ENCODE assay signal across 9 cellular contexts in the genomic region with DNA sequence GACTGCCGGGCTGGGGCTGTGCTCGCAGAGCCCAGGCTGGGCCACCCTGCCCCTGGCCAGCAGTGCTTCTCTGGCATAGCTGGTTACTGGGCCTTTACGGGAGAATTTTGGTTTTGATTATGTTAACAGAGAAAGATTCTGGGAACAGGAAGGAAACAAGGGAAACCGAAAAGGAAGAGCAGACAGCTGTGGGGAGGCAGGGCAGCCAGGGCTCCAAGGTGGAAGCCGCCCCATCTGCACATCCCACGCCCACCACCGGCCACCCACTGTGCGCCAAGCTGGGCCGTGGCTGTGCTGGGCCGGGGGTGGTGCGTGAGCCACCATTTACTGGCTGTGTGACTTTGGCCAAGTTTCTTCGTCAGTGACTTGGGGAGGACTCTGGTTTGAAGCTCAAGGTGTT. TPM values are rescaled to one million over a fixed set of nuclear protein-coding genes. Genes with fewer than 3 reads are reported as not detected.
DNase-seq lines count a peak whose midpoint lies in the region; ATAC-seq and TF ChIP-seq lines count a peak whose summit lies in the region.
"Had no signal": no experiment of that assay in that cellular context is flagged by ENCODE, and none has a peak within 500 bp of the region (broad histone marks: within the 10 kb centered on the region; RNA-seq: fewer than 3 reads in every experiment).

No MANE protein-coding gene starts in this region.

- H3K4me3 Mint-ChIP-seq in activated CD8-positive, alpha-beta T cell treated with anti-CD3 and anti-CD28 coated beads for 36 hours, result peak overlapping the region; percentile 98

- no peaks in the 10 kb centered on the region for H3K9me3 Mint-ChIP-seq in activated CD8-positive, alpha-beta T cell treated with anti-CD3 and anti-CD28 coated beads for 36 hours

- peaks cover 46% of the 10 kb centered on the region for H3K36me3 Mint-ChIP-seq in activated CD8-positive, alpha-beta T cell treated with anti-CD3 and anti-CD28 coated beads for 36 hours (ENCODE audit: low read depth)

- H3K36me3 ChIP-seq in heart left ventricle (peaks cover 0 to 35% (median 0%) of the 10 kb centered on the region in 9 donors), liver (ENCODE audit: control insufficient read depth in 4 of 4, insufficient read depth in 3 of 4, low read depth in 1 of 4, low read length in 3 of 4) (peaks cover 0 to 11% (median 4%) of the 10 kb centered on the region in 4 donors), uterus (no peaks in the 10 kb centered on the region)

- no peak for TF ChIP-seq POLR2A in heart left ventricle (IDR thresholded peaks at IDR 0.05)
- no peak for TF ChIP-seq POLR2A in uterus (IDR thresholded peaks at IDR 0.05)

- TF ChIP-seq CTCF in heart left ventricle (IDR thresholded peaks at IDR 0.05), result no peak
- TF ChIP-seq CTCF in activated CD8-positive, alpha-beta T cell treated with anti-CD3 and anti-CD28 coated beads for 36 hours (IDR thresholded peaks at IDR 0.05), result no peak
- TF ChIP-seq CTCF in liver (IDR thresholded peaks at IDR 0.05; ENCODE audit: low read depth, low read length, missing input control), result no peak
- no peak for TF ChIP-seq CTCF in uterus (IDR thresholded peaks at IDR 0.05)

- peak overlapping the region in 1 of 2 donors; percentile 50 for H3K9ac ChIP-seq in liver (ENCODE audit: low read depth in 1 of 2, low read length in 2 of 2)

- H3K27ac Mint-ChIP-seq in activated CD8-positive, alpha-beta T cell treated with anti-CD3 and anti-CD28 coated beads for 36 hours, result peak overlapping the region; percentile 79

- no peaks in the 10 kb centered on the region for H3K27me3 ChIP-seq in heart left ventricle
- no peaks in the 10 kb centered on the region for H3K27me3 ChIP-seq in liver (ENCODE audit: control insufficient read depth in 4 of 4, insufficient read depth in 4 of 4, low read length in 3 of 4)
- H3K27me3 ChIP-seq in uterus, result no peaks in the 10 kb centered on the region

- H3K4me3 ChIP-seq in heart left ventricle (peak overlapping the region in 11 of 12 donors; percentile 8 to 74 (median 53)), liver (ENCODE audit: low read depth in 1 of 3, low read length in 3 of 3) (peak overlapping the region in 1 of 3 donors; percentile 34), uterus (peak overlapping the region; percentile 22 to 26)

- peak in 1 of 4 donors; percentile 32 for ATAC-seq in heart left ventricle
- no peak for ATAC-seq in Right ventricle myocardium inferior
- peak; percentile 3 for ATAC-seq in activated CD8-positive, alpha-beta T cell treated with anti-CD3 and anti-CD28 coated beads for 36 hours

- peak overlapping the region; percentile 61 to 94 (median 82) for H3K27ac ChIP-seq in heart left ventricle
- peak overlapping the region; percentile 11 to 40 for H3K27ac ChIP-seq in liver (ENCODE audit: low read depth in 1 of 2, low read length in 2 of 2)
- H3K27ac ChIP-seq in uterus, result peak overlapping the region; percentile 35 to 59

- peaks cover 0 to 8% (median 0%) of the 10 kb centered on the region in 12 donors for H3K9me3 ChIP-seq in heart left ventricle
- no peaks in the 10 kb centered on the region for H3K9me3 ChIP-seq in liver (ENCODE audit: control insufficient read depth in 4 of 4, low read length in 3 of 4)
- H3K9me3 ChIP-seq in uterus, result no peaks in the 10 kb centered on the region

- peaks cover 57% of the 10 kb centered on the region for H3K4me1 Mint-ChIP-seq in activated CD8-positive, alpha-beta T cell treated with anti-CD3 and anti-CD28 coated beads for 36 hours (ENCODE audit: low read depth)

- intact Hi-C loops in heart left ventricle (cut with DNase I), result no loop called here
- intact Hi-C loops in Right ventricle myocardium inferior (cut with DNase I), result no loop called here
- intact Hi-C loops in activated CD8-positive, alpha-beta T cell treated with anti-CD3 and anti-CD28 coated beads for 36 hours (cut with micrococcal nuclease), result no loop called here
- intact Hi-C loops in uterus (cut with DNase I; ENCODE audit: low total_unique reads), result no loop called here

- POLR2A ChIA-PET in activated CD8-positive, alpha-beta T cell treated with anti-CD3 and anti-CD28 coated beads for 36 hours (lab: Charles Lee), result interaction anchor here (1.1 to 2.6 kb wide), 12 partner anchors 9 to 62 kb away, joined by 3 to 11 read pairs (median 4); a partner anchor contains a TSS

- peaks cover 15 to 95% (median 52%) of the 10 kb centered on the region in 12 donors for H3K4me1 ChIP-seq in heart left ventricle
- H3K4me1 ChIP-seq in liver (ENCODE audit: control insufficient read depth in 4 of 4, insufficient read depth in 4 of 4, low read length in 3 of 4), result peaks cover 15 to 47% (median 32%) of the 10 kb centered on the region in 4 donors
- H3K4me1 ChIP-seq in uterus, result no peaks in the 10 kb centered on the region

- WGBS in heart left ventricle, 4 donors, result 50 to 56% (median 55%) methylated on average over 11 to 12 of the region's 12 CpGs
- WGBS in liver, result 69% methylated on average over 12 of the region's 12 CpGs

- no peak for TF ChIP-seq RAD21 in liver (IDR thresholded peaks at IDR 0.05)

- DNase-seq in heart left ventricle (no peak), Right ventricle myocardium inferior (ENCODE audit: missing footprints) (no peak), uterus (no peak), 8988T (no peak)
- peak; percentile 42 for DNase-seq in activated CD8-positive, alpha-beta T cell treated with anti-CD3 and anti-CD28 coated beads for 36 hours
- no peak for DNase-seq in central memory CD4-positive, alpha-beta T cell
- no peak for DNase-seq in NK-92 treated with Interleukin-12 subunit alpha and Interleukin-12 subunit beta, amount 100 ng/mL, for 24 hours (lab: John Stamatoyannopoulos, UW)
- DNase-seq: NCI-H524 had no signal

- no peaks in the 10 kb centered on the region for H3K27me3 Mint-ChIP-seq in activated CD8-positive, alpha-beta T cell treated with anti-CD3 and anti-CD28 coated beads for 36 hours

- CTCF ChIA-PET in activated CD8-positive, alpha-beta T cell treated with anti-CD3 and anti-CD28 coated beads for 36 hours (lab: Charles Lee), result interaction anchor here (0.9 to 1.6 kb wide), 7 partner anchors 9 to 118 kb away, joined by 3 to 7 read pairs (median 4); a partner anchor contains a TSS

TF ChIP-seq in liver, 16 proteins besides CTCF, POLR2A, EP300 and RAD21 (continues in another document):
- TF ChIP-seq JUND (IDR thresholded peaks at IDR 0.05), result no peak
- TF ChIP-seq HNF4G (IDR thresholded peaks at IDR 0.05), result no peak
- TF ChIP-seq, protein P1, sequence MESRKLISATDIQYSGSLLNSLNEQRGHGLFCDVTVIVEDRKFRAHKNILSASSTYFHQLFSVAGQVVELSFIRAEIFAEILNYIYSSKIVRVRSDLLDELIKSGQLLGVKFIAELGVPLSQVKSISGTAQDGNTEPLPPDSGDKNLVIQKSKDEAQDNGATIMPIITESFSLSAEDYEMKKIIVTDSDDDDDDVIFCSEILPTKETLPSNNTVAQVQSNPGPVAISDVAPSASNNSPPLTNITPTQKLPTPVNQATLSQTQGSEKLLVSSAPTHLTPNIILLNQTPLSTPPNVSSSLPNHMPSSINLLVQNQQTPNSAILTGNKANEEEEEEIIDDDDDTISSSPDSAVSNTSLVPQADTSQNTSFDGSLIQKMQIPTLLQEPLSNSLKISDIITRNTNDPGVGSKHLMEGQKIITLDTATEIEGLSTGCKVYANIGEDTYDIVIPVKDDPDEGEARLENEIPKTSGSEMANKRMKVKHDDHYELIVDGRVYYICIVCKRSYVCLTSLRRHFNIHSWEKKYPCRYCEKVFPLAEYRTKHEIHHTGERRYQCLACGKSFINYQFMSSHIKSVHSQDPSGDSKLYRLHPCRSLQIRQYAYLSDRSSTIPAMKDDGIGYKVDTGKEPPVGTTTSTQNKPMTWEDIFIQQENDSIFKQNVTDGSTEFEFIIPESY (IDR thresholded peaks at IDR 0.05), result no peak
- TF ChIP-seq, protein P2, sequence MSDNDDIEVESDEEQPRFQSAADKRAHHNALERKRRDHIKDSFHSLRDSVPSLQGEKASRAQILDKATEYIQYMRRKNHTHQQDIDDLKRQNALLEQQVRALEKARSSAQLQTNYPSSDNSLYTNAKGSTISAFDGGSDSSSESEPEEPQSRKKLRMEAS (IDR thresholded peaks at IDR 0.05), result no peak
- no peak for TF ChIP-seq SP1 (IDR thresholded peaks at IDR 0.05)

RNA-seq across cellular contexts. Expression of a gene that starts 20.1 kb away (rescaled TPM):
- total RNA-seq in heart left ventricle (10 to 100 TPM; 10.4 to 70.2 (median 23.5) TPM), Right ventricle myocardium inferior (32.2 TPM), liver (10 to 100 TPM; 17.9 to 80.2 TPM), uterus (10 to 100 TPM in 3 of 4 donors, 1 to 10 TPM in 1; 6.4 to 50.0 (median 29.3) TPM)
- polyA plus RNA-seq in heart left ventricle (10 to 100 TPM; 17.1 to 24.5 TPM), liver (10 to 100 TPM; 22.6 to 54.4 TPM)
- total RNA-seq in activated CD8-positive, alpha-beta T cell treated with anti-CD3 and anti-CD28 coated beads for 36 hours, result 10 to 100 TPM; 54.8 to 59.0 TPM

RNA-seq across cellular contexts. Expression of a gene that starts 30.7 kb away (rescaled TPM):
- total RNA-seq in heart left ventricle, result 100 to 1,000 TPM; 179 to 275 (median 215) TPM
- 100 to 1,000 TPM; 193 to 269 TPM for polyA plus RNA-seq in heart left ventricle
- total RNA-seq in Right ventricle myocardium inferior, result 231 TPM
- total RNA-seq in activated CD8-positive, alpha-beta T cell treated with anti-CD3 and anti-CD28 coated beads for 36 hours, result 100 to 1,000 TPM; 149 to 154 TPM
- 100 to 1,000 TPM in 1 of 2 donors, 10 to 100 TPM in 1; 95.5 to 142 TPM for total RNA-seq in liver
- 10 to 100 TPM; 62.2 to 71.3 TPM for polyA plus RNA-seq in liver
- total RNA-seq in uterus, result 100 to 1,000 TPM; 161 to 403 (median 225) TPM

RNA-seq across cellular contexts. Expression of a gene that starts 56.8 kb away (rescaled TPM):
- total RNA-seq in heart left ventricle (10 to 100 TPM; 12.6 to 94.5 (median 23.4) TPM), Right ventricle myocardium inferior (29.6 TPM), liver (10 to 100 TPM; 10.5 to 20.7 TPM), uterus (10 to 100 TPM; 27.6 to 50.0 (median 36.1) TPM)
- polyA plus RNA-seq in heart left ventricle (10 to 100 TPM; 21.7 to 37.3 TPM), liver (10 to 100 TPM; 11.8 to 15.1 TPM)
- 10 to 100 TPM; 46.1 to 48.1 TPM for total RNA-seq in activated CD8-positive, alpha-beta T cell treated with anti-CD3 and anti-CD28 coated beads for 36 hours

Comparison
In these comparisons a context has a peak if more than half of its experiments do, and no peak if none do; other contexts are left out.
1. H3K27ac ChIP-seq: peak in every context shown above with its lines; median percentile 82 in heart left ventricle; 47 in uterus; 26 in liver.